In genomic region chr1:74195339-74195738, GRCh38 we compare ENCODE assay signal across 7 cellular contexts. TPM values are rescaled to one million over a fixed set of nuclear protein-coding genes. Genes with fewer than 3 reads are reported as not detected.
"Had no signal": no experiment of that assay in that cellular context is flagged by ENCODE, and none has a peak within 500 bp of the region (broad histone marks: within the 10 kb centered on the region; RNA-seq: fewer than 3 reads in every experiment).

No MANE protein-coding gene starts in this region.

- FAIRE-seq: H1, H54, HepG2 had no signal

- H3K27ac Mint-ChIP-seq: GM23338 had no signal

- H3K4me3 Mint-ChIP-seq: GM23338, H9 had no signal

- H3K4me3 ChIP-seq: GM23338 had no signal

- DNase-seq: H9, HCEC 1CT had no signal

- H3K9ac ChIP-seq: KMS-11 had no signal

- H3K9me3 Mint-ChIP-seq: GM23338 had no signal

- H3K4me2 ChIP-seq: GM23338, KMS-11 had no signal

- ATAC-seq: GM23338, HepG2 had no signal

- H2AFZ ChIP-seq: GM23338 had no signal

- H3K27ac ChIP-seq: KMS-11 had no signal

RNA-seq across cellular contexts. Expression of gene TNNI3K, which starts 39.8 kb away (rescaled TPM):
- total RNA-seq: GM23338, H9, HepG2 had no signal
- polyA plus RNA-seq: GM23338 had no signal
